Comparison of ENCODE assay signal across 19 cellular contexts in genomic region chr2:33373986-33374385, GRCh38.
DNase-seq lines count a peak whose midpoint lies in the region; ATAC-seq, FAIRE-seq and TF ChIP-seq lines count a peak whose summit lies in the region.
"Had no signal": no experiment of that assay in that cellular context is flagged by ENCODE, and none has a peak within 500 bp of the region (broad histone marks: within the 10 kb centered on the region; RNA-seq: fewer than 3 reads in every experiment).

No MANE protein-coding gene starts in this region.

- H3K4me3 ChIP-seq in breast epithelium (no peak overlapping the region), bronchial epithelial cell (ENCODE audit: low read depth, low read length) (no peak overlapping the region), left ventricle myocardium inferior (no peak overlapping the region), aorta (ENCODE audit: low read length in 2 of 2) (no peak overlapping the region)
- H3K4me3 ChIP-seq: pancreas, Peyer's patch, thyroid gland had no signal

- H3K36me3 ChIP-seq in breast epithelium: no peaks in the 10 kb centered on the region
- H3K36me3 ChIP-seq in bronchial epithelial cell (ENCODE audit: control insufficient read depth, insufficient read depth, low read length): no peaks in the 10 kb centered on the region
- H3K36me3 ChIP-seq in left ventricle myocardium inferior: peaks cover 6% of the 10 kb centered on the region
- peaks cover 2 to 6% of the 10 kb centered on the region in 2 donors for H3K36me3 ChIP-seq in aorta (ENCODE audit: control insufficient read depth in 1 of 2, insufficient read depth in 2 of 2, low read length in 1 of 2)
- H3K36me3 ChIP-seq: pancreas, Peyer's patch, thyroid gland had no signal

- intact Hi-C loops in MCF 10A (cut with micrococcal nuclease): loop anchor here (1.0 to 5.0 kb wide), 3 partner anchors 237 to 602 kb away; no protein-coding TSS in a partner anchor
- intact Hi-C loops in breast epithelium (cut with DNase I; ENCODE audit: low total_unique reads): loop anchor here (5.0 kb wide), 1 partner anchor 157 kb away; no protein-coding TSS in a partner anchor
- intact Hi-C loops in left ventricle myocardium inferior (cut with micrococcal nuclease): no loop called here
- intact Hi-C loops in aorta (cut with DNase I): loop anchor here in 1 of 2 donors (10.0 kb wide), 1 partner anchor 339 kb away; no protein-coding TSS in a partner anchor

- H3K4me1 ChIP-seq in breast epithelium (no peaks in the 10 kb centered on the region), left ventricle myocardium inferior (peaks cover 13% of the 10 kb centered on the region), aorta (ENCODE audit: control insufficient read depth in 1 of 2, insufficient read depth in 2 of 2, low read length in 2 of 2) (peaks cover 3 to 5% of the 10 kb centered on the region in 2 donors)
- H3K4me1 ChIP-seq: Peyer's patch, thyroid gland had no signal

- peak; percentile 91 for DNase-seq in MCF 10A (ENCODE audit: unreplicated experiment)
- DNase-seq in breast epithelium (ENCODE audit: low spot score in 2 of 2): no peak
- DNase-seq in bronchial epithelial cell (ENCODE audit: low read depth): peak; percentile 62
- no peak for DNase-seq in left ventricle myocardium inferior
- no peak for DNase-seq in aorta
- DNase-seq in anterior cingulate cortex (lab: John Stamatoyannopoulos, UW): no peak
- no peak for DNase-seq in activated T-cell treated with anti-CD3 and anti-CD28 coated beads, Interleukin-2, amount 50 U/mL, for 4 hours
- DNase-seq in NCI-H1105 treated with DMSO at 0.1 percent for 48 hours (lab: John Stamatoyannopoulos, UW): no peak
- DNase-seq: activated CD8-positive, alpha-beta T cell treated with anti-CD3 and anti-CD28 coated beads, Interleukin-2, amount 10 ng/mL, durations not matched to agents 7 days and 5 days; activated naive CD8-positive, alpha-beta T cell treated with anti-CD3 and anti-CD28 coated beads, Interleukin-2, amount 10 ng/mL, durations not matched to agents 7 days and 5 days; CD8-positive, alpha-beta T cell; hippocampal formation; NCI-H774; pancreas; Peyer's patch; thyroid gland had no signal

- CTCF ChIA-PET in MCF 10A (lab: Yijun Ruan, JAX): interaction anchor here (0.5 to 2.5 kb wide), 5 partner anchors 60 to 829 kb away, joined by 3 to 16 read pairs (median 3); no protein-coding TSS in a partner anchor

- H3K27ac ChIP-seq in breast epithelium: no peak overlapping the region
- peak overlapping the region; percentile 45 for H3K27ac ChIP-seq in left ventricle myocardium inferior (replicated peaks)
- H3K27ac ChIP-seq in aorta (ENCODE audit: low read depth in 1 of 2, low read length in 2 of 2): no peak overlapping the region
- H3K27ac ChIP-seq: 22Rv1, pancreas, Peyer's patch, thyroid gland, VCaP had no signal

- no peak overlapping the region for H3K4me3 Mint-ChIP-seq in MCF 10A (ENCODE audit: unreplicated experiment)
- no peak overlapping the region for H3K4me3 Mint-ChIP-seq in activated T-cell treated with anti-CD3 and anti-CD28 coated beads, Interleukin-2, amount 50 U/mL, for 4 hours
- H3K4me3 Mint-ChIP-seq: activated CD8-positive, alpha-beta T cell treated with anti-CD3 and anti-CD28 coated beads, Interleukin-2, amount 10 ng/mL, durations not matched to agents 7 days and 5 days; activated naive CD8-positive, alpha-beta T cell treated with anti-CD3 and anti-CD28 coated beads, Interleukin-2, amount 10 ng/mL, durations not matched to agents 7 days and 5 days; CD8-positive, alpha-beta T cell had no signal

- H3K4me1 Mint-ChIP-seq in MCF 10A (ENCODE audit: insufficient read depth, unreplicated experiment): peaks cover 13% of the 10 kb centered on the region
- H3K4me1 Mint-ChIP-seq in activated T-cell treated with anti-CD3 and anti-CD28 coated beads, Interleukin-2, amount 50 U/mL, for 4 hours (ENCODE audit: low read depth): no peaks in the 10 kb centered on the region

- TF ChIP-seq CTCF in MCF 10A (IDR thresholded peaks at IDR 0.05; ENCODE audit: unreplicated experiment) (no peak), breast epithelium (IDR thresholded peaks at IDR 0.05) (no peak), bronchial epithelial cell (IDR thresholded peaks at IDR 0.05; ENCODE audit: insufficient read depth, low read length, severe bottlenecking) (no peak), left ventricle myocardium inferior (IDR thresholded peaks at IDR 0.05; ENCODE audit: borderline replicate concordance) (no peak)

- H3K9me3 Mint-ChIP-seq in MCF 10A (ENCODE audit: unreplicated experiment): no peaks in the 10 kb centered on the region
- H3K9me3 Mint-ChIP-seq in activated T-cell treated with anti-CD3 and anti-CD28 coated beads, Interleukin-2, amount 50 U/mL, for 4 hours: no peaks in the 10 kb centered on the region
- H3K9me3 Mint-ChIP-seq: activated naive CD8-positive, alpha-beta T cell treated with anti-CD3 and anti-CD28 coated beads, Interleukin-2, amount 10 ng/mL, durations not matched to agents 7 days and 5 days; CD8-positive, alpha-beta T cell had no signal

- POLR2A ChIA-PET in MCF 10A (lab: Yijun Ruan, JAX): no interaction called here

- no peak for TF ChIP-seq POLR2A in breast epithelium (IDR thresholded peaks at IDR 0.05)

- H3K27ac Mint-ChIP-seq in MCF 10A (ENCODE audit: low read depth, unreplicated experiment): peak overlapping the region; percentile 2
- H3K27ac Mint-ChIP-seq: activated CD8-positive, alpha-beta T cell treated with anti-CD3 and anti-CD28 coated beads, Interleukin-2, amount 10 ng/mL, durations not matched to agents 7 days and 5 days; activated naive CD8-positive, alpha-beta T cell treated with anti-CD3 and anti-CD28 coated beads, Interleukin-2, amount 10 ng/mL, durations not matched to agents 7 days and 5 days; CD8-positive, alpha-beta T cell had no signal

- 17 to 37% methylated on average over 5 of the region's 5 CpGs for WGBS in aorta, 2 donors

- peak; percentile 64 for ATAC-seq in aorta (ENCODE audit: low FRiP score)
- no peak for ATAC-seq in activated T-cell treated with anti-CD3 and anti-CD28 coated beads, Interleukin-2, amount 50 U/mL, for 4 hours
- ATAC-seq: activated CD8-positive, alpha-beta T cell treated with anti-CD3 and anti-CD28 coated beads, Interleukin-2, amount 10 ng/mL, durations not matched to agents 7 days and 5 days; CD8-positive, alpha-beta T cell; left lobe of liver had no signal

- BruUV-seq in MCF 10A (replicated peaks; lab: Mats Ljungman, UMichigan): no TSS peak

- H3K36me3 Mint-ChIP-seq in MCF 10A (ENCODE audit: insufficient read depth, unreplicated experiment): peaks cover 38% of the 10 kb centered on the region
- no peaks in the 10 kb centered on the region for H3K36me3 Mint-ChIP-seq in activated T-cell treated with anti-CD3 and anti-CD28 coated beads, Interleukin-2, amount 50 U/mL, for 4 hours (ENCODE audit: insufficient read depth)
- H3K36me3 Mint-ChIP-seq: activated naive CD8-positive, alpha-beta T cell treated with anti-CD3 and anti-CD28 coated beads, Interleukin-2, amount 10 ng/mL, durations not matched to agents 7 days and 5 days; CD8-positive, alpha-beta T cell had no signal

- H3K9me3 ChIP-seq in breast epithelium (no peaks in the 10 kb centered on the region), left ventricle myocardium inferior (replicated peaks) (no peaks in the 10 kb centered on the region), aorta (ENCODE audit: control insufficient read depth, low read length) (no peaks in the 10 kb centered on the region)
- H3K9me3 ChIP-seq: pancreas, Peyer's patch, thyroid gland had no signal

- no peak for FAIRE-seq in bronchial epithelial cell (lab: Jason Lieb, UNC)

- H3K27me3 ChIP-seq in breast epithelium (no peaks in the 10 kb centered on the region), bronchial epithelial cell (ENCODE audit: control insufficient read depth, insufficient read depth, low read length) (no peaks in the 10 kb centered on the region), left ventricle myocardium inferior (ENCODE audit: low read depth) (no peaks in the 10 kb centered on the region), aorta (ENCODE audit: control insufficient read depth in 1 of 2, insufficient read depth in 2 of 2, low read length in 1 of 2) (no peaks in the 10 kb centered on the region)
- H3K27me3 ChIP-seq: pancreas, Peyer's patch, thyroid gland had no signal

- no peaks in the 10 kb centered on the region for H3K27me3 Mint-ChIP-seq in MCF 10A (ENCODE audit: insufficient read depth, unreplicated experiment)
- peaks cover 3% of the 10 kb centered on the region for H3K27me3 Mint-ChIP-seq in activated T-cell treated with anti-CD3 and anti-CD28 coated beads, Interleukin-2, amount 50 U/mL, for 4 hours (ENCODE audit: low read depth)

Comparison
In these comparisons a context has a peak if more than half of its experiments do, and no peak if none do; other contexts are left out.
1. DNase-seq: peak in MCF 10A (single experiment) and bronchial epithelial cell (single experiment); none in breast epithelium (0 of 2), left ventricle myocardium inferior (single experiment), aorta (0 of 2), anterior cingulate cortex (0 of 58), activated T-cell treated with anti-CD3 and anti-CD28 coated beads, Interleukin-2, amount 50 U/mL, for 4 hours (single experiment) and NCI-H1105 treated with DMSO at 0.1 percent for 48 hours (single experiment).